Comparison of ENCODE assay signal across 20 cellular contexts in the genomic region with DNA sequence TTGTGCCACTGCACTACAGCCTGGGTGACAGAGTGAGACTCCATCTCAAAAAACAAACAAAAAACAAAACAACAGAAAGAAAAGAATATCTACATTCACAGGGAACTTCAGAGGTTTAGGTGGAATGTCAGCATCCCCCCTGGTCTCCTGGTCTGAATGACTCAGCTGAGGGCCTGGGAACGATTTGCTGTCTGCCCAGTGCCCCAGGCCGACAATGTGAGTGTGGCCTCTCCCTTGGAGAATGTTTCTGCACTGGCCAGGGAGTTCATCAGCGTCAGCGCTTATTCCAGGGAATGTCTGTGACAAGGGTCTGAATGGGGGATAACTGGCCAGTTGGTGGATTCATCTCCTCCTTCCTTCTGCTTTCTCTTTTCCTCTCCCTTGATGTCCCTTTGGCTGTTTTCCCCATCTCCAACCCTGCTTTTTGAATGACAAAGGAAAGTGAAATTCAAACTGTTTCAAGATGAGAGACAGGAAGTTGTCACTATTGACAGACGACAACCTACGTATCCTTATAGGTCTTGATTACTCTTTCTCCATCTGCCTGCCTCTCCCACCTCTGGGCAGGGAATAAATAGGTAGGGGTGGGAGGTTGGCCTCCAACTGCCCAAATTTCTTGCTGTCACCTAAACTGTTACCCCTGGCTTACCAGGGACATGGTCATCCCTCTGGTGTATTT.
DNase-seq lines count a peak whose midpoint lies in the region; ATAC-seq and TF ChIP-seq lines count a peak whose summit lies in the region.
"Had no signal": no experiment of that assay in that cellular context is flagged by ENCODE, and none has a peak within 500 bp of the region (broad histone marks: within the 10 kb centered on the region; RNA-seq: fewer than 3 reads in every experiment).

No MANE protein-coding gene starts in this region.

- no peaks in the 10 kb centered on the region for H3K4me1 Mint-ChIP-seq in activated naive CD4-positive, alpha-beta T cell treated with anti-CD3 and anti-CD28 coated beads for 36 hours (ENCODE audit: low read depth)

- no peak for TF ChIP-seq CTCF in omental fat pad (IDR thresholded peaks at IDR 0.05)

- H3K9me3 Mint-ChIP-seq in activated naive CD4-positive, alpha-beta T cell treated with anti-CD3 and anti-CD28 coated beads, Interleukin-2, amount 50 U/mL, for 72 hours = peaks cover 3 to 5% of the 10 kb centered on the region in 2 donors
- H3K9me3 Mint-ChIP-seq in activated naive CD4-positive, alpha-beta T cell treated with anti-CD3 and anti-CD28 coated beads for 36 hours = no peaks in the 10 kb centered on the region

- H3K27ac Mint-ChIP-seq in activated naive CD4-positive, alpha-beta T cell treated with anti-CD3 and anti-CD28 coated beads, Interleukin-2, amount 50 U/mL, for 72 hours = peak overlapping the region; percentile 30 to 70
- H3K27ac Mint-ChIP-seq in activated naive CD4-positive, alpha-beta T cell treated with anti-CD3 and anti-CD28 coated beads for 36 hours = no peak overlapping the region
- H3K27ac Mint-ChIP-seq: memory B cell had no signal

- H3K4me3 Mint-ChIP-seq in activated naive CD4-positive, alpha-beta T cell treated with anti-CD3 and anti-CD28 coated beads for 36 hours = no peak overlapping the region
- H3K4me3 Mint-ChIP-seq: memory B cell had no signal

- CTCF ChIA-PET in activated naive CD4-positive, alpha-beta T cell treated with anti-CD3 and anti-CD28 coated beads for 36 hours (lab: Charles Lee) = no interaction called here

- H3K27me3 Mint-ChIP-seq in activated naive CD4-positive, alpha-beta T cell treated with anti-CD3 and anti-CD28 coated beads for 36 hours (ENCODE audit: low read depth) = no peaks in the 10 kb centered on the region

- intact Hi-C loops in activated naive CD4-positive, alpha-beta T cell treated with anti-CD3 and anti-CD28 coated beads for 36 hours (cut with micrococcal nuclease) = no loop called here
- intact Hi-C loops in left ventricle myocardium superior (cut with micrococcal nuclease) = no loop called here

- no peak for DNase-seq in activated naive CD4-positive, alpha-beta T cell treated with anti-CD3 and anti-CD28 coated beads, Interleukin-2, amount 50 U/mL, for 72 hours (ENCODE audit: low spot score in 2 of 2)
- no peak for DNase-seq in activated naive CD4-positive, alpha-beta T cell treated with anti-CD3 and anti-CD28 coated beads for 36 hours
- peak; percentile 46 for DNase-seq in LHCN-M2 (ENCODE audit: low read depth)
- peak; percentile 29 for DNase-seq in foreskin melanocyte
- DNase-seq in renal cortical epithelial cell (ENCODE audit: low read depth) = peak; percentile 48
- no peak for DNase-seq in left ventricle myocardium superior
- no peak for DNase-seq in NCI-H1694 (lab: John Stamatoyannopoulos, UW)
- no peak for DNase-seq in omental fat pad (ENCODE audit: low spot score)
- DNase-seq: activated CD4-positive, alpha-beta T cell treated with anti-CD3 and anti-CD28 coated beads, Interleukin-2, amount 50 U/mL, for 4 hours; central memory CD4-positive, alpha-beta T cell; DND-41; effector CD4-positive, alpha-beta T cell; heart right ventricle; KBM-7; kidney; Peyer's patch; stimulated activated CD4-positive, alpha-beta T cell treated with anti-CD3 and anti-CD28 coated beads, Interleukin-2, amount 100 ng/mL, for 24 hours; uterus had no signal

- H3K36me3 Mint-ChIP-seq in activated naive CD4-positive, alpha-beta T cell treated with anti-CD3 and anti-CD28 coated beads, Interleukin-2, amount 50 U/mL, for 72 hours = peaks cover 0 to 6% of the 10 kb centered on the region in 2 donors
- no peaks in the 10 kb centered on the region for H3K36me3 Mint-ChIP-seq in activated naive CD4-positive, alpha-beta T cell treated with anti-CD3 and anti-CD28 coated beads for 36 hours (ENCODE audit: low read depth)

- peak in 1 of 2 donors; percentile 54 for ATAC-seq in activated naive CD4-positive, alpha-beta T cell treated with anti-CD3 and anti-CD28 coated beads, Interleukin-2, amount 50 U/mL, for 72 hours
- ATAC-seq in left ventricle myocardium superior (no peak), omental fat pad (ENCODE audit: low FRiP score) (no peak)
- ATAC-seq: heart right ventricle, sciatic nerve had no signal

Comparison
In these comparisons a context has a peak if more than half of its experiments do, and no peak if none do; other contexts are left out.
1. DNase-seq: peak in LHCN-M2 (single experiment), foreskin melanocyte (single experiment) and renal cortical epithelial cell (single experiment); none in activated naive CD4-positive, alpha-beta T cell treated with anti-CD3 and anti-CD28 coated beads, Interleukin-2, amount 50 U/mL, for 72 hours (0 of 2), activated naive CD4-positive, alpha-beta T cell treated with anti-CD3 and anti-CD28 coated beads for 36 hours (single experiment), left ventricle myocardium superior (single experiment), NCI-H1694 (single experiment) and omental fat pad (single experiment).